ENCODE assay signal across 19 cellular contexts in the genomic region with DNA sequence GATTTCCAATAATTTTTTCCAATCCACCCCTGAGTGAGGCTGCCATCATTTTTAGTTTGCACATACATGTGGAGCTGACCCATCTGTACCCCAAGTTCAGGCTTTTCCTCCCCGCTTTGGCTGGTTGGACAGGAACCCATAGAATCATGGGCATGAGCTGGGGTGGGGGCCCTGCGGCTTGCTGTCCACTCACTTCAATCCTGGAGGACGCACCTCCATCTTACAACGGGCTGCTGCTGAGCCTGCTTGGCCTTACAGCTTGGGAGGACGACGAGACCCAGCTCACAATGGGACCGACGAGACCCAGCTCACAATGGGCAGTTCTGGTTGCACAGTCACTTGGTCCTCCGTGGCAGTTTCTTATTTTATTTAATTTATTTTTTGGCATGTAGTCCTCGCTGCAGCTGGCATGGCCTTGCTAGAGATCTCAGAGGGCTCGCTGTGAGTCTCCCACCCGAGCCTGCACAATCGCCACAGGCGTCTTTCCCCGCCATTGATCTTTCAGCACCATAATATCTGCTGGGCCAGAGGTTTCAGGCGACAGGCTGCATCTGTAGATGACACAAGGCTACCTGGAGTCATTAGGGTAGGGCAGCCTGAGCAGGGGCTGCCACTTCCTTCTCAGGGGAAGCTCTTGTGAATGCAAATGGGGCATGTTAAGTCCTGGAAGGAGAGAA. TPM values are rescaled to one million over a fixed set of nuclear protein-coding genes. Genes with fewer than 3 reads are reported as not detected.
A peak's percentile ranks its signal among the peaks of the same experiment; 100 is the strongest.
DNase-seq lines count a peak whose midpoint lies in the region; ATAC-seq and TF ChIP-seq lines count a peak whose summit lies in the region.
"Had no signal": no experiment of that assay in that cellular context is flagged by ENCODE, and none has a peak within 500 bp of the region (broad histone marks: within the 10 kb centered on the region; RNA-seq: fewer than 3 reads in every experiment).

No MANE protein-coding gene starts in this region.

- H3K14ac ChIP-seq in neuronal stem cell (ENCODE audit: low read length), result peak overlapping the region; percentile 15

- H3K4me3 ChIP-seq in colonic mucosa (no peak overlapping the region), neuronal stem cell (ENCODE audit: low read length in 2 of 2) (no peak overlapping the region)
- H3K4me3 ChIP-seq: HAP-1, SJCRH30 had no signal

- H2BK120ac ChIP-seq in neuronal stem cell (ENCODE audit: low read depth, low read length), result no peak overlapping the region

- H3K4me2 ChIP-seq in neuronal stem cell (ENCODE audit: insufficient read depth, low read length, poor library complexity, severe bottlenecking), result no peak overlapping the region

- H3K79me1 ChIP-seq in neuronal stem cell (ENCODE audit: low read depth, low read length), result no peaks in the 10 kb centered on the region

- WGBS in neuronal stem cell (ENCODE audit: extremely low coverage in 2 of 2, insufficient read length in 2 of 2, insufficient replicate concordance in 1 of 2), 2 donors, result no CpG with 5 or more reads among the region's 16 CpGs

- H3K23ac ChIP-seq in neuronal stem cell (ENCODE audit: low read depth, low read length, poor library complexity), result no peak overlapping the region

- POLR2A ChIA-PET in GM10248 (lab: Yijun Ruan, JAX), result no interaction called here

- intact Hi-C loops in colonic mucosa (cut with DNase I), result loop anchor here (2.0 to 10.0 kb wide), 2 partner anchors 127 to 169 kb away; no protein-coding TSS in a partner anchor

- CTCF ChIA-PET in GM10248 (lab: Yijun Ruan, JAX), result interaction anchor here (0.8 to 9.0 kb wide), 16 partner anchors 10 to 647 kb away, joined by 3 to 90 read pairs (median 4); partner anchors contain the start of gene EPHB3

- H3K9me3 ChIP-seq in colonic mucosa (no peaks in the 10 kb centered on the region), neuronal stem cell (replicated peaks in 1 of 2; ENCODE audit: control insufficient read depth in 2 of 2, insufficient read depth in 1 of 2, low read depth in 1 of 2, low read length in 2 of 2) (no peaks in the 10 kb centered on the region)
- H3K9me3 ChIP-seq: HAP-1, SJCRH30 had no signal

- no peak overlapping the region for H2AK5ac ChIP-seq in neuronal stem cell (ENCODE audit: low read depth, low read length)

- H3K27me3 ChIP-seq in colonic mucosa, result no peaks in the 10 kb centered on the region
- peaks cover 0 to 32% (median 4%) of the 10 kb centered on the region in 3 experiments for H3K27me3 ChIP-seq in neuronal stem cell (ENCODE audit: control insufficient read depth in 3 of 3, insufficient read depth in 3 of 3, low read depth in 1 of 3, low read length in 3 of 3)

- no peaks in the 10 kb centered on the region for H3K36me3 ChIP-seq in colonic mucosa
- H3K36me3 ChIP-seq in neuronal stem cell (replicated peaks in 1 of 2; ENCODE audit: control insufficient read depth in 2 of 2, insufficient read depth in 2 of 2, low read length in 2 of 2), result no peaks in the 10 kb centered on the region
- H3K36me3 ChIP-seq: HAP-1, SJCRH30 had no signal

- peak overlapping the region; percentile 46 for H2BK12ac ChIP-seq in neuronal stem cell (ENCODE audit: low read length)

- H3K27ac ChIP-seq in colonic mucosa (no peak overlapping the region), neuronal stem cell (replicated peaks; ENCODE audit: low read length) (no peak overlapping the region)
- H3K27ac ChIP-seq: SJCRH30 had no signal

- H3K4me1 ChIP-seq in colonic mucosa (no peaks in the 10 kb centered on the region), neuronal stem cell (ENCODE audit: control insufficient read depth in 2 of 2, insufficient read depth in 1 of 2, low read depth in 1 of 2, low read length in 2 of 2) (peaks cover 1 to 16% of the 10 kb centered on the region in 2 donors)
- H3K4me1 ChIP-seq: HAP-1, SJCRH30 had no signal

- no peak for TF ChIP-seq CTCF in GM10248 (IDR thresholded peaks at IDR 0.05; ENCODE audit: control extremely low read depth, extremely low read depth, low read depth, missing control alignments)
- no peak for TF ChIP-seq CTCF in colonic mucosa (IDR thresholded peaks at IDR 0.05)

- H3K9ac ChIP-seq in colonic mucosa (ENCODE audit: low read depth in 2 of 2, low read length in 2 of 2) (no peak overlapping the region), neuronal stem cell (ENCODE audit: low read depth, low read length, poor library complexity) (no peak overlapping the region)

- no peak overlapping the region for H3K4ac ChIP-seq in neuronal stem cell (ENCODE audit: low read length)

- no peak overlapping the region for H2BK5ac ChIP-seq in neuronal stem cell (ENCODE audit: low read length)

- no peak overlapping the region for H4K91ac ChIP-seq in neuronal stem cell (ENCODE audit: low read depth, low read length, poor library complexity)

- H2BK15ac ChIP-seq in neuronal stem cell (ENCODE audit: low read length), result no peak overlapping the region

- no peak overlapping the region for H3K18ac ChIP-seq in neuronal stem cell (ENCODE audit: low read length)

- H4K8ac ChIP-seq in neuronal stem cell (ENCODE audit: low read depth, low read length), result no peak overlapping the region

- no peak overlapping the region for H2AFZ ChIP-seq in neuronal stem cell (ENCODE audit: low read length)

- peak; percentile 17 for DNase-seq in D341Med (ENCODE audit: low spot score)
- peak; percentile 12 for DNase-seq in GM10248 (ENCODE audit: extremely low spot score)
- DNase-seq in colonic mucosa, result peak; percentile 14
- no peak for DNase-seq in neuronal stem cell (ENCODE audit: low spot score)
- no peak for DNase-seq in EL
- DNase-seq in central memory CD4-positive, alpha-beta T cell, result no peak
- DNase-seq: ACHN, DMS79, KBM-7, MV-4-11, NCI-H1417, NCI-H187 treated with DMSO at 0.1 percent for 48 hours, NCI-H2171, NCI-H446, PC-3, SJCRH30 had no signal

- no peak for ATAC-seq in HG03442 (IDR thresholded peaks at IDR 0.05; ENCODE audit: unreplicated experiment)
- ATAC-seq in HG03175 (IDR thresholded peaks at IDR 0.05; ENCODE audit: unreplicated experiment), result no peak

RNA-seq across cellular contexts. Expression of gene EPHB3, which starts 19.6 kb away (rescaled TPM):
- 10 to 100 TPM; 40.1 to 64.2 TPM for total RNA-seq in colonic mucosa
- 3.8 TPM for polyA plus RNA-seq in neuronal stem cell (2013, experiment 1 of 2)
- 4.3 TPM for polyA plus RNA-seq in neuronal stem cell (2013, experiment 2 of 2)

Comparison
In these comparisons a context has a peak if more than half of its experiments do, and no peak if none do; other contexts are left out.
1. DNase-seq: peak in D341Med (single experiment), GM10248 (single experiment) and colonic mucosa (single experiment); none in neuronal stem cell (single experiment), EL (single experiment) and central memory CD4-positive, alpha-beta T cell (single experiment).